ENCODE assay signal across 8 cellular contexts in the genomic region with DNA sequence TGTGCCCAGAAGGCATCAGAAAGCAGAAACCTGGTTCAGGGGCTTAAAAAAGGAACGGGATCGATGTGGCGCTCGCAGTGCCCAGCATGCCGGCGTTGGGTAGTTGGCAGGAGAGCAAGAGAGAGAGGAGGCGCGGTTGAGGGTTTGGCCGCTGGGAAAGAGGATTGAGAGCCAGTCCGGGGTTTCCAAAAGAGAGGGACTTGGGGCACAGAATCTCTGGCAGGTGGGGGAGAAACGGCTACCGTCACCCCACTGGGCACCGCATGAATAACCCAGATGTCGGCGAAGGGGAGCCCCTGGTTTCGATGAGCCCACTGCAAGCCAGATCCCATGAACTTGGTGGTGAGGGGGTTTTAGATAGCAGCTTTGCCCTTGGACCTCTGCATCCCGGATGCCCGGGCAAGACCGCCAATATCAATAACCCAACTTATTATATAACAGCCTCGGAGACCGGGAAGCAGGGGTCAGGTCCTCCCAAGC.
A peak's percentile ranks its signal among the peaks of the same experiment; 100 is the strongest.
DNase-seq lines count a peak whose midpoint lies in the region; ATAC-seq, FAIRE-seq and TF ChIP-seq lines count a peak whose summit lies in the region.

No MANE protein-coding gene starts in this region.

- no peak for TF ChIP-seq POLR2A in upper lobe of left lung (IDR thresholded peaks at IDR 0.05)

- no peaks in the 10 kb centered on the region for H3K79me2 ChIP-seq in MM.1S (ENCODE audit: low read length)
- no peaks in the 10 kb centered on the region for H3K79me2 ChIP-seq in mesendoderm (ENCODE audit: control insufficient read depth, insufficient read depth, low read length)

- no peak for TF ChIP-seq EP300 in upper lobe of left lung (IDR thresholded peaks at IDR 0.05)

- H3K79me1 ChIP-seq in mesendoderm (ENCODE audit: low read length) = no peaks in the 10 kb centered on the region

- H2BK120ac ChIP-seq in mesendoderm (ENCODE audit: low read depth, low read length) = peak overlapping the region; percentile 10

- peak overlapping the region; percentile 86 for H3K18ac ChIP-seq in mesendoderm (ENCODE audit: low read length)

- no CpG with 5 or more reads among the region's 21 CpGs for WGBS in mesendoderm (ENCODE audit: extremely low coverage, insufficient coverage, low lambda C conversion rate)
- WGBS in upper lobe of left lung, 2 donors = 19 to 24% methylated on average over 20 to 21 of the region's 21 CpGs

- H3K4me3 ChIP-seq in MM.1S (ENCODE audit: low read length) (peak overlapping the region; percentile 26), cardiac fibroblast (replicated peaks in 1 of 2; ENCODE audit: low read depth in 2 of 2, low read length in 2 of 2) (peak overlapping the region; percentile 8 to 36), mesendoderm (ENCODE audit: low read length) (no peak overlapping the region), upper lobe of left lung (peak overlapping the region; percentile 50 to 86 (median 64))

- peak overlapping the region; percentile 45 for H2BK5ac ChIP-seq in mesendoderm (ENCODE audit: low read length)

- TF ChIP-seq CTCF in MM.1S (IDR thresholded peaks at IDR 0.05; ENCODE audit: low read length) (no peak), cardiac fibroblast (IDR thresholded peaks at IDR 0.05; ENCODE audit: low read depth, low read length) (no peak), upper lobe of left lung (IDR thresholded peaks at IDR 0.05) (no peak), D721Med (IDR thresholded peaks at IDR 0.05; ENCODE audit: insufficient read depth, missing control alignments) (no peak)

- no peak overlapping the region for H2AK5ac ChIP-seq in mesendoderm (ENCODE audit: low read length)

- H4K20me1 ChIP-seq in MM.1S (ENCODE audit: insufficient read depth, low read length) = no peaks in the 10 kb centered on the region

- H2BK15ac ChIP-seq in mesendoderm (replicated peaks; ENCODE audit: low read depth) = no peak overlapping the region

- no peak overlapping the region for H3K27ac ChIP-seq in MM.1S (ENCODE audit: low read length)
- peak overlapping the region; percentile 29 for H3K27ac ChIP-seq in mesendoderm (ENCODE audit: low read depth, low read length)
- H3K27ac ChIP-seq in upper lobe of left lung = peak overlapping the region; percentile 76 to 92 (median 88)

- H3K4me2 ChIP-seq in MM.1S (ENCODE audit: low read depth, low read length) (peak overlapping the region; percentile 71), mesendoderm (ENCODE audit: low read length) (peak overlapping the region; percentile 55)

- H3F3A ChIP-seq in MM.1S (ENCODE audit: insufficient read depth, low read length) = 0 out of 2 replicates have a peak, but pooled peaks cover 11% of the 10 kb centered on the region

- H3K4me1 ChIP-seq in MM.1S (ENCODE audit: low read length) (peaks cover 11% of the 10 kb centered on the region), mesendoderm (ENCODE audit: control insufficient read depth, low read depth, low read length) (peaks cover 10% of the 10 kb centered on the region), upper lobe of left lung (peaks cover 16 to 43% (median 23%) of the 10 kb centered on the region in 4 donors)

- H3K9me3 ChIP-seq in MM.1S (replicated peaks; ENCODE audit: insufficient read depth, low read length) = no peaks in the 10 kb centered on the region
- no peaks in the 10 kb centered on the region for H3K9me3 ChIP-seq in upper lobe of left lung

- no peak overlapping the region for H3K4ac ChIP-seq in mesendoderm (ENCODE audit: low read depth, low read length)

- H3K56ac ChIP-seq in mesendoderm (ENCODE audit: low read length) = peak overlapping the region; percentile 80

- DNase-seq in DMS53 treated with DMSO at 0.1 percent for 48 hours (lab: John Stamatoyannopoulos, UW; ENCODE audit: unreplicated experiment) (peak; percentile 65), MM.1S (no peak), cardiac fibroblast (ENCODE audit: low read depth in 2 of 2) (peak in 1 of 2 donors; percentile 18), mesendoderm (no peak), upper lobe of left lung (no peak), NCI-H446 (lab: John Stamatoyannopoulos, UW) (no peak), D721Med (ENCODE audit: insufficient read length, low spot score) (no peak)
- no peak for DNase-seq in stimulated activated CD4-positive, alpha-beta T cell treated with anti-CD3 and anti-CD28 coated beads, Interleukin-1b, Interleukin-23, amount 100 ng/mL, for 48 hours

- no peak overlapping the region for H4K8ac ChIP-seq in mesendoderm (ENCODE audit: low read depth, low read length)

- H2AFZ ChIP-seq in MM.1S (ENCODE audit: low read length) = peak overlapping the region; percentile 72

- H3K9me2 ChIP-seq in MM.1S (replicated peaks; ENCODE audit: insufficient read depth, low read length) = no peaks in the 10 kb centered on the region

- H3K27me3 ChIP-seq in MM.1S (replicated peaks; ENCODE audit: insufficient read depth, low read length) (peaks cover 20% of the 10 kb centered on the region), mesendoderm (ENCODE audit: insufficient read depth, low read length, poor library complexity) (no peaks in the 10 kb centered on the region), upper lobe of left lung (no peaks in the 10 kb centered on the region)

- ATAC-seq in upper lobe of left lung (ENCODE audit: low FRiP score in 2 of 2) = no peak

- no peak overlapping the region; the same call in 1 of the 2 replicates for H3K9ac ChIP-seq in MM.1S (ENCODE audit: low read length)
- peak overlapping the region; percentile 64 for H3K9ac ChIP-seq in mesendoderm (ENCODE audit: low read length)

- no peak for FAIRE-seq in D721Med (lab: Jason Lieb, UNC)

- no peak overlapping the region for H4K5ac ChIP-seq in mesendoderm (ENCODE audit: low read length)

- H3K36me3 ChIP-seq in MM.1S (replicated peaks; ENCODE audit: insufficient read depth, low read length) (no peaks in the 10 kb centered on the region), mesendoderm (ENCODE audit: control insufficient read depth, insufficient read depth, low read length) (no peaks in the 10 kb centered on the region), upper lobe of left lung (no peaks in the 10 kb centered on the region)

- no peak overlapping the region for H3K23ac ChIP-seq in mesendoderm (ENCODE audit: low read length)
